Comparison of ENCODE assay signal across 15 cellular contexts in genomic region chr6:88730602-88731001, GRCh38.
DNase-seq lines count a peak whose midpoint lies in the region; ATAC-seq and TF ChIP-seq lines count a peak whose summit lies in the region.
"Had no signal": no experiment of that assay in that cellular context is flagged by ENCODE, and none has a peak within 500 bp of the region (broad histone marks: within the 10 kb centered on the region; RNA-seq: fewer than 3 reads in every experiment).

No MANE protein-coding gene starts in this region.

- no peak for TF ChIP-seq CTCF in chondrocyte (IDR thresholded peaks at IDR 0.05)

- DNase-seq in EL, result peak; percentile 52
- peak; percentile 71 for DNase-seq in M059J (ENCODE audit: low read depth)
- DNase-seq in chondrocyte (ENCODE audit: low spot score), result no peak
- DNase-seq in kidney tubule cell (ENCODE audit: low spot score), result peak; percentile 58
- DNase-seq in DMS79 treated with DMSO at 0.1 percent for 48 hours (lab: John Stamatoyannopoulos, UW), result no peak
- DNase-seq in activated gamma-delta T cell (lab: John Stamatoyannopoulos, UW), result no peak
- no peak for DNase-seq in germinal center (ENCODE audit: low spot score)
- DNase-seq: activated CD8-positive, alpha-beta memory T cell treated with anti-CD3 and anti-CD28 coated beads, Interleukin-2, amount 50 U/mL, for 4 hours; amygdala; BE2C; MV-4-11; NCI-H524 treated with DMSO at 0.1 percent for 48 hours; SHP77 treated with DMSO at 0.1 percent for 48 hours; stomach had no signal

- ATAC-seq in GM18909 (IDR thresholded peaks at IDR 0.05; ENCODE audit: poor library complexity, unreplicated experiment), result no peak

- peak overlapping the region; percentile 29 for H3K27ac Mint-ChIP-seq in chondrocyte (ENCODE audit: unreplicated experiment)

- H3K9me3 Mint-ChIP-seq in chondrocyte (ENCODE audit: low read depth), result no peaks in the 10 kb centered on the region

- H3K4me3 Mint-ChIP-seq in chondrocyte (ENCODE audit: unreplicated experiment), result no peak overlapping the region

- H3K4me1 Mint-ChIP-seq in chondrocyte (ENCODE audit: low read depth), result peaks cover 22% of the 10 kb centered on the region

- H3K27me3 Mint-ChIP-seq in chondrocyte (ENCODE audit: low read depth), result no peaks in the 10 kb centered on the region

- peaks cover 2% of the 10 kb centered on the region for H3K36me3 Mint-ChIP-seq in chondrocyte (ENCODE audit: low read depth)

Comparison
In these comparisons a context has a peak if more than half of its experiments do, and no peak if none do; other contexts are left out.
1. DNase-seq: peak in EL (single experiment), M059J (single experiment) and kidney tubule cell (single experiment); none in chondrocyte (single experiment), DMS79 treated with DMSO at 0.1 percent for 48 hours (single experiment), activated gamma-delta T cell (single experiment) and germinal center (single experiment).